Comparison of ENCODE assay signal across 1 cellular context in the genomic region with DNA sequence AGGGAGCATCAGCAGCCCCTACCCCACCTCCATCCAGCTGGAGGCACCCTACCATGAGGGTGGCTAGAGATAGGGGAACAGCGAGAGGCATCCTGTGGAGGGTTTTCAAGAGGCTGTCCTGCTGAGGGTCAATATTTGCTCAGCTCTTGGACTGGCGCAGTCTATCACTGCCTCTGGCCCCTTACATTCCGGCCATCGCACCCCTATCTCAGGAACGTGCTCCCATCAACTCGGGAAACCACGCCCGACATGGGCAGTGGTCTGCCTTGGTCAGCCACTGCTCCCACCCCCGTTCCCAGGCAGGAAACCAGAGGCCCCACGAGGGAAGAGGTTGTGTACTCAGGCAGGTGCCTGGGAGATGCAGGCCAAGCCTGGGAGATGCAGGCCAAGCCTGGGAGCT.
TF ChIP-seq lines count a peak whose summit lies in the region.

No MANE protein-coding gene starts in this region.

TF ChIP-seq in HepG2, 621 proteins besides CTCF, POLR2A, EP300 and RAD21 (continued from another document and continues in another):
- TF ChIP-seq, protein P1, sequence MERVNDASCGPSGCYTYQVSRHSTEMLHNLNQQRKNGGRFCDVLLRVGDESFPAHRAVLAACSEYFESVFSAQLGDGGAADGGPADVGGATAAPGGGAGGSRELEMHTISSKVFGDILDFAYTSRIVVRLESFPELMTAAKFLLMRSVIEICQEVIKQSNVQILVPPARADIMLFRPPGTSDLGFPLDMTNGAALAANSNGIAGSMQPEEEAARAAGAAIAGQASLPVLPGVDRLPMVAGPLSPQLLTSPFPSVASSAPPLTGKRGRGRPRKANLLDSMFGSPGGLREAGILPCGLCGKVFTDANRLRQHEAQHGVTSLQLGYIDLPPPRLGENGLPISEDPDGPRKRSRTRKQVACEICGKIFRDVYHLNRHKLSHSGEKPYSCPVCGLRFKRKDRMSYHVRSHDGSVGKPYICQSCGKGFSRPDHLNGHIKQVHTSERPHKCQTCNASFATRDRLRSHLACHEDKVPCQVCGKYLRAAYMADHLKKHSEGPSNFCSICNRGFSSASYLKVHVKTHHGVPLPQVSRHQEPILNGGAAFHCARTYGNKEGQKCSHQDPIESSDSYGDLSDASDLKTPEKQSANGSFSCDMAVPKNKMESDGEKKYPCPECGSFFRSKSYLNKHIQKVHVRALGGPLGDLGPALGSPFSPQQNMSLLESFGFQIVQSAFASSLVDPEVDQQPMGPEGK (CRISPR knock-in tag; IDR thresholded peaks at IDR 0.05): peak; percentile 44
- TF ChIP-seq ZC3H13 (CRISPR knock-in tag; IDR thresholded peaks at IDR 0.05) (no peak), ZNF569 (CRISPR knock-in tag; IDR thresholded peaks at IDR 0.05; ENCODE audit: borderline replicate concordance) (no peak), ZFP36 (IDR thresholded peaks at IDR 0.05; ENCODE audit: borderline replicate concordance, low read depth, low read length, partially characterized antibody) (no peak), ZNF788 (CRISPR knock-in tag; IDR thresholded peaks at IDR 0.05; ENCODE audit: borderline replicate concordance) (0 out of 2 replicates have a peak, but pooled peaks have one; percentile 23), FIP1L1 (IDR thresholded peaks at IDR 0.05; ENCODE audit: borderline replicate concordance, insufficient read depth, low read depth, low read length) (no peak), TAF1 (CRISPR knock-in tag; IDR thresholded peaks at IDR 0.05) (no peak), ZNF572 (CRISPR knock-in tag; IDR thresholded peaks at IDR 0.05) (no peak), ZZZ3 (CRISPR knock-in tag; IDR thresholded peaks at IDR 0.05; ENCODE audit: borderline replicate concordance) (no peak), HES4 (CRISPR knock-in tag; IDR thresholded peaks at IDR 0.05; ENCODE audit: borderline replicate concordance) (peak; percentile 42; the same call in 1 of the 2 replicates), HNRNPL (IDR thresholded peaks at IDR 0.05; ENCODE audit: low read depth, low read length) (peak; percentile 84; the same call in 1 of the 2 replicates), ZSCAN12 (CRISPR knock-in tag; IDR thresholded peaks at IDR 0.05) (no peak), NCOA5 (CRISPR knock-in tag; IDR thresholded peaks at IDR 0.05) (no peak), FOSL2 (CRISPR knock-in tag; IDR thresholded peaks at IDR 0.05) (peak; percentile 25; the same call in 1 of the 2 replicates), ZIK1 (CRISPR knock-in tag; IDR thresholded peaks at IDR 0.05; ENCODE audit: borderline replicate concordance, low read depth) (no peak), NFE2L1 (CRISPR knock-in tag; IDR thresholded peaks at IDR 0.05; ENCODE audit: borderline replicate concordance) (no peak), CBX1 (IDR thresholded peaks at IDR 0.05; ENCODE audit: low read depth) (no peak), FOXC1 (CRISPR knock-in tag; IDR thresholded peaks at IDR 0.05; ENCODE audit: borderline replicate concordance) (no peak), ZNF556 (CRISPR knock-in tag; IDR thresholded peaks at IDR 0.05; ENCODE audit: borderline replicate concordance) (0 out of 2 replicates have a peak, but pooled peaks have one; percentile 39), ZNF224 (CRISPR knock-in tag; IDR thresholded peaks at IDR 0.05) (no peak), CBX2 (IDR thresholded peaks at IDR 0.05; ENCODE audit: low read depth, low read length) (no peak), CBX2 (CRISPR knock-in tag; IDR thresholded peaks at IDR 0.05; ENCODE audit: low read depth) (no peak), SMC3 (IDR thresholded peaks at IDR 0.05; ENCODE audit: low read length) (no peak), KLF12 (CRISPR knock-in tag; IDR thresholded peaks at IDR 0.05; ENCODE audit: borderline replicate concordance) (no peak), ZNF557 (CRISPR knock-in tag; IDR thresholded peaks at IDR 0.05) (no peak), SUZ12 (IDR thresholded peaks at IDR 0.05; ENCODE audit: low read depth, low read length) (no peak), ZBTB1 (CRISPR knock-in tag; IDR thresholded peaks at IDR 0.05; ENCODE audit: borderline replicate concordance) (no peak)
- TF ChIP-seq, protein P2, sequence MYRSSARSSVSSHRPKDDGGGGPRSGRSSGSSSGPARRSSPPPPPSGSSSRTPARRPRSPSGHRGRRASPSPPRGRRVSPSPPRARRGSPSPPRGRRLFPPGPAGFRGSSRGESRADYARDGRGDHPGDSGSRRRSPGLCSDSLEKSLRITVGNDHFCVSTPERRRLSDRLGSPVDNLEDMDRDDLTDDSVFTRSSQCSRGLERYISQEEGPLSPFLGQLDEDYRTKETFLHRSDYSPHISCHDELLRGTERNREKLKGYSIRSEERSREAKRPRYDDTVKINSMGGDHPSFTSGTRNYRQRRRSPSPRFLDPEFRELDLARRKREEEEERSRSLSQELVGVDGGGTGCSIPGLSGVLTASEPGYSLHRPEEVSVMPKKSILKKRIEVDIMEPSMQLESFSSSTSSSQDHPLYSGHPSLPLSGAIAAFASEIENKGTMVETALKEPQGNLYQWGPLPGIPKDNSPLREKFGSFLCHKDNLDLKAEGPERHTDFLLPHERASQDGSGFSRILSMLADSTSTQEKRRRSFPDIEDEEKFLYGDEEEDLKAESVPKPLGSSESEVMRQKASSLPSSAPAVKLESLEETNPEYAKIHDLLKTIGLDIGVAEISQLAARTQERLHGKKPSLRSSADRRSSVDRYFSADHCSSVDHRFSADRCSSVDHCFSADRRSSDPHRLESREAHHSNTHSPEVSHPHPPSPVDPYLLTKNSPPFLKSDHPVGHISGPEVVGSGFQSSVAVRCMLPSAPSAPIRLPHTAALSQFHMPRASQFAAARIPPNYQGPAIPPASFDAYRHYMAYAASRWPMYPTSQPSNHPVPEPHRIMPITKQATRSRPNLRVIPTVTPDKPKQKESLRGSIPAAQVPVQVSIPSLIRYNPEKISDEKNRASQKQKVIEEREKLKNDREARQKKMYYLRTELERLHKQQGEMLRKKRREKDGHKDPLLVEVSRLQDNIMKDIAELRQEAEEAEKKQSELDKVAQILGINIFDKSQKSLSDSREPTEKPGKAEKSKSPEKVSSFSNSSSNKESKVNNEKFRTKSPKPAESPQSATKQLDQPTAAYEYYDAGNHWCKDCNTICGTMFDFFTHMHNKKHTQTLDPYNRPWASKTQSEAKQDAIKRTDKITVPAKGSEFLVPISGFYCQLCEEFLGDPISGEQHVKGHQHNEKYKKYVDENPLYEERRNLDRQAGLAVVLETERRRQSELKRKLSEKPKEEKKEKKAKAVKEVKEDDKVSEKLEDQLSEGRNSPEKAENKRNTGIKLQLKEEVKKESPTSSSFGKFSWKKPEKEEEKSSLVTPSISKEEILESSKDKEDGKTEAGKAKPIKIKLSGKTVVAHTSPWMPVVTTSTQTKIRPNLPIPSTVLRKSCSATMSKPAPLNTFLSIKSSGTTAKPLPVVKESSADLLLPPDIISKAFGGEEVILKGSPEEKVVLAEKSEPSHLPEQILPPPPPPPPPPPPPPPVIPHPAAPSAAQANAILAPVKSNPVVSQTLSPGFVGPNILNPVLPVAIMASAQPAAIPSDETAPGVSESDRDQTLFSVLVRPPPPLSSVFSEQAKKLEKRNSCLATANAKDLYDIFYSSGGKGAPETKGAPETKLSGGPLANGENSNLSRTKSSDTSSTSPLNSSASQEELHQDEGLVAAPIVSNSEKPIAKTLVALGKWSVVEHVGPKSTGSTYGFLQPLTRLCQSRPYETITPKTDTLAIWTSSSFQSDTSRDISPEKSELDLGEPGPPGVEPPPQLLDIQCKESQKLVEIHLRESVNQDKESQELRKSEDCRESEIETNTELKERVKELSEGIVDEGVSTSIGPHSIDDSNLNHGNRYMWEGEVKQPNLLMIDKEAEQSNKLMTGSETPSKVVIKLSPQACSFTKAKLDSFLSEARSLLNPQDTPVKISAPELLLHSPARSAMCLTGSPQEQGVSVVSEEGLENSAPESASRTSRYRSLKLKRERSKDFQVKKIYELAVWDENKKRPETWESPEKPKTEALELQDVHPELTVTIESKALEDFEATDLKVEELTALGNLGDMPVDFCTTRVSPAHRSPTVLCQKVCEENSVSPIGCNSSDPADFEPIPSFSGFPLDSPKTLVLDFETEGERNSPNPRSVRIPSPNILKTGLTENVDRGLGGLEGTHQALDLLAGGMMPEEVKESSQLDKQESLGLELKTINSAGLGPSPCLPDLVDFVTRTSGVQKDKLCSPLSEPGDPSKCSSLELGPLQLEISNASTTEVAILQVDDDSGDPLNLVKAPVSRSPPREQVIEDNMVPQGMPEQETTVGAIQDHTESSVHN (CRISPR knock-in tag; IDR thresholded peaks at IDR 0.05): no peak
- TF ChIP-seq, protein P3, sequence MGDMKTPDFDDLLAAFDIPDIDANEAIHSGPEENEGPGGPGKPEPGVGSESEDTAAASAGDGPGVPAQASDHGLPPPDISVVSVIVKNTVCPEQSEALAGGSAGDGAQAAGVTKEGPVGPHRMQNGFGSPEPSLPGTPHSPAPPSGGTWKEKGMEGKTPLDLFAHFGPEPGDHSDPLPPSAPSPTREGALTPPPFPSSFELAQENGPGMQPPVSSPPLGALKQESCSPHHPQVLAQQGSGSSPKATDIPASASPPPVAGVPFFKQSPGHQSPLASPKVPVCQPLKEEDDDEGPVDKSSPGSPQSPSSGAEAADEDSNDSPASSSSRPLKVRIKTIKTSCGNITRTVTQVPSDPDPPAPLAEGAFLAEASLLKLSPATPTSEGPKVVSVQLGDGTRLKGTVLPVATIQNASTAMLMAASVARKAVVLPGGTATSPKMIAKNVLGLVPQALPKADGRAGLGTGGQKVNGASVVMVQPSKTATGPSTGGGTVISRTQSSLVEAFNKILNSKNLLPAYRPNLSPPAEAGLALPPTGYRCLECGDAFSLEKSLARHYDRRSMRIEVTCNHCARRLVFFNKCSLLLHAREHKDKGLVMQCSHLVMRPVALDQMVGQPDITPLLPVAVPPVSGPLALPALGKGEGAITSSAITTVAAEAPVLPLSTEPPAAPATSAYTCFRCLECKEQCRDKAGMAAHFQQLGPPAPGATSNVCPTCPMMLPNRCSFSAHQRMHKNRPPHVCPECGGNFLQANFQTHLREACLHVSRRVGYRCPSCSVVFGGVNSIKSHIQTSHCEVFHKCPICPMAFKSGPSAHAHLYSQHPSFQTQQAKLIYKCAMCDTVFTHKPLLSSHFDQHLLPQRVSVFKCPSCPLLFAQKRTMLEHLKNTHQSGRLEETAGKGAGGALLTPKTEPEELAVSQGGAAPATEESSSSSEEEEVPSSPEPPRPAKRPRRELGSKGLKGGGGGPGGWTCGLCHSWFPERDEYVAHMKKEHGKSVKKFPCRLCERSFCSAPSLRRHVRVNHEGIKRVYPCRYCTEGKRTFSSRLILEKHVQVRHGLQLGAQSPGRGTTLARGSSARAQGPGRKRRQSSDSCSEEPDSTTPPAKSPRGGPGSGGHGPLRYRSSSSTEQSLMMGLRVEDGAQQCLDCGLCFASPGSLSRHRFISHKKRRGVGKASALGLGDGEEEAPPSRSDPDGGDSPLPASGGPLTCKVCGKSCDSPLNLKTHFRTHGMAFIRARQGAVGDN (CRISPR knock-in tag; IDR thresholded peaks at IDR 0.05): peak; percentile 81
- TF ChIP-seq, protein P4, sequence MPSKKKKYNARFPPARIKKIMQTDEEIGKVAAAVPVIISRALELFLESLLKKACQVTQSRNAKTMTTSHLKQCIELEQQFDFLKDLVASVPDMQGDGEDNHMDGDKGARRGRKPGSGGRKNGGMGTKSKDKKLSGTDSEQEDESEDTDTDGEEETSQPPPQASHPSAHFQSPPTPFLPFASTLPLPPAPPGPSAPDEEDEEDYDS (CRISPR knock-in tag; IDR thresholded peaks at IDR 0.05): no peak
- TF ChIP-seq, protein P5, sequence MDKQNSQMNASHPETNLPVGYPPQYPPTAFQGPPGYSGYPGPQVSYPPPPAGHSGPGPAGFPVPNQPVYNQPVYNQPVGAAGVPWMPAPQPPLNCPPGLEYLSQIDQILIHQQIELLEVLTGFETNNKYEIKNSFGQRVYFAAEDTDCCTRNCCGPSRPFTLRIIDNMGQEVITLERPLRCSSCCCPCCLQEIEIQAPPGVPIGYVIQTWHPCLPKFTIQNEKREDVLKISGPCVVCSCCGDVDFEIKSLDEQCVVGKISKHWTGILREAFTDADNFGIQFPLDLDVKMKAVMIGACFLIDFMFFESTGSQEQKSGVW (CRISPR knock-in tag; IDR thresholded peaks at IDR 0.05; ENCODE audit: borderline replicate concordance): no peak
- TF ChIP-seq, protein P6, sequence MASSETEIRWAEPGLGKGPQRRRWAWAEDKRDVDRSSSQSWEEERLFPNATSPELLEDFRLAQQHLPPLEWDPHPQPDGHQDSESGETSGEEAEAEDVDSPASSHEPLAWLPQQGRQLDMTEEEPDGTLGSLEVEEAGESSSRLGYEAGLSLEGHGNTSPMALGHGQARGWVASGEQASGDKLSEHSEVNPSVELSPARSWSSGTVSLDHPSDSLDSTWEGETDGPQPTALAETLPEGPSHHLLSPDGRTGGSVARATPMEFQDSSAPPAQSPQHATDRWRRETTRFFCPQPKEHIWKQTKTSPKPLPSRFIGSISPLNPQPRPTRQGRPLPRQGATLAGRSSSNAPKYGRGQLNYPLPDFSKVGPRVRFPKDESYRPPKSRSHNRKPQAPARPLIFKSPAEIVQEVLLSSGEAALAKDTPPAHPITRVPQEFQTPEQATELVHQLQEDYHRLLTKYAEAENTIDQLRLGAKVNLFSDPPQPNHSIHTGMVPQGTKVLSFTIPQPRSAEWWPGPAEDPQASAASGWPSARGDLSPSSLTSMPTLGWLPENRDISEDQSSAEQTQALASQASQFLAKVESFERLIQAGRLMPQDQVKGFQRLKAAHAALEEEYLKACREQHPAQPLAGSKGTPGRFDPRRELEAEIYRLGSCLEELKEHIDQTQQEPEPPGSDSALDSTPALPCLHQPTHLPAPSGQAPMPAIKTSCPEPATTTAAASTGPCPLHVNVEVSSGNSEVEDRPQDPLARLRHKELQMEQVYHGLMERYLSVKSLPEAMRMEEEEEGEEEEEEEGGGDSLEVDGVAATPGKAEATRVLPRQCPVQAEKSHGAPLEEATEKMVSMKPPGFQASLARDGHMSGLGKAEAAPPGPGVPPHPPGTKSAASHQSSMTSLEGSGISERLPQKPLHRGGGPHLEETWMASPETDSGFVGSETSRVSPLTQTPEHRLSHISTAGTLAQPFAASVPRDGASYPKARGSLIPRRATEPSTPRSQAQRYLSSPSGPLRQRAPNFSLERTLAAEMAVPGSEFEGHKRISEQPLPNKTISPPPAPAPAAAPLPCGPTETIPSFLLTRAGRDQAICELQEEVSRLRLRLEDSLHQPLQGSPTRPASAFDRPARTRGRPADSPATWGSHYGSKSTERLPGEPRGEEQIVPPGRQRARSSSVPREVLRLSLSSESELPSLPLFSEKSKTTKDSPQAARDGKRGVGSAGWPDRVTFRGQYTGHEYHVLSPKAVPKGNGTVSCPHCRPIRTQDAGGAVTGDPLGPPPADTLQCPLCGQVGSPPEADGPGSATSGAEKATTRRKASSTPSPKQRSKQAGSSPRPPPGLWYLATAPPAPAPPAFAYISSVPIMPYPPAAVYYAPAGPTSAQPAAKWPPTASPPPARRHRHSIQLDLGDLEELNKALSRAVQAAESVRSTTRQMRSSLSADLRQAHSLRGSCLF (CRISPR knock-in tag; IDR thresholded peaks at IDR 0.05; ENCODE audit: borderline replicate concordance): no peak
- TF ChIP-seq, protein P7, sequence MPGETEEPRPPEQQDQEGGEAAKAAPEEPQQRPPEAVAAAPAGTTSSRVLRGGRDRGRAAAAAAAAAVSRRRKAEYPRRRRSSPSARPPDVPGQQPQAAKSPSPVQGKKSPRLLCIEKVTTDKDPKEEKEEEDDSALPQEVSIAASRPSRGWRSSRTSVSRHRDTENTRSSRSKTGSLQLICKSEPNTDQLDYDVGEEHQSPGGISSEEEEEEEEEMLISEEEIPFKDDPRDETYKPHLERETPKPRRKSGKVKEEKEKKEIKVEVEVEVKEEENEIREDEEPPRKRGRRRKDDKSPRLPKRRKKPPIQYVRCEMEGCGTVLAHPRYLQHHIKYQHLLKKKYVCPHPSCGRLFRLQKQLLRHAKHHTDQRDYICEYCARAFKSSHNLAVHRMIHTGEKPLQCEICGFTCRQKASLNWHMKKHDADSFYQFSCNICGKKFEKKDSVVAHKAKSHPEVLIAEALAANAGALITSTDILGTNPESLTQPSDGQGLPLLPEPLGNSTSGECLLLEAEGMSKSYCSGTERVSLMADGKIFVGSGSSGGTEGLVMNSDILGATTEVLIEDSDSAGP (CRISPR knock-in tag; IDR thresholded peaks at IDR 0.05; ENCODE audit: borderline replicate concordance): peak; percentile 58
